In the genomic region with DNA sequence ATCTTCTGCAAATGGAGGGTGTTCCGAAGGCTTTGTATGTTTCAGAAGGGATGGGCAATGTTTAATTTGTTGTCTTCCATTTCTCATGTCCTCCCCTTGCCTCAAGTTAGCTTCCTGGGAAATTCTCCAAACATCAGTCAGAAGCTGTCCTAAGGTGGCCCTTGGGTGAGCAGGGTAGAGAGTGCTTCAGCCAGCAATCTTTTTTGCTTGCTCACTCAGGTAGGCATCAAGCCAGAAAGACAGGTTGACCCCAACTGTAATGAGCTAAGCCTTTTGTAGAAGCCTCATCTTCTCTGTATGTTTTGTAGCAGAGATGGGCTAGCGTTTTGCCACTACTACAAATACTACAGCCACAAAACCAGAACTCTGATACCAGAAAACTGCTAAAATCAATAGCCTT, we compare ENCODE assay signal across 24 cellular contexts.
"Had no signal": no experiment of that assay in that cellular context is flagged by ENCODE, and none has a peak within 500 bp of the region (broad histone marks: within the 10 kb centered on the region; RNA-seq: fewer than 3 reads in every experiment).

No MANE protein-coding gene starts in this region.

- H3K27ac ChIP-seq: breast epithelium, Peyer's patch had no signal

- H3K4me3 ChIP-seq: breast epithelium, Peyer's patch had no signal

- H3K9me3 ChIP-seq: breast epithelium, Peyer's patch had no signal

- H3K27me3 Mint-ChIP-seq: activated naive CD8-positive, alpha-beta T cell treated with anti-CD3 and anti-CD28 coated beads for 36 hours had no signal

- H3K9me3 Mint-ChIP-seq: T-helper 1 cell treated with Interleukin-12 subunit alpha and Interleukin-12 subunit beta and Interleukin-4 antibody, amounts not matched to agents 30 μg/mL and 1 μg/mL, for 36 hours had no signal

- DNase-seq: activated CD4-positive, alpha-beta T cell treated with anti-CD3 and anti-CD28 coated beads for 4 hours; activated CD8-positive, alpha-beta memory T cell treated with anti-CD3 and anti-CD28 coated beads, Interleukin-2, amount 50 U/mL, for 48 hours; activated CD8-positive, alpha-beta T cell treated with anti-CD3 and anti-CD28 coated beads, Interleukin-2, amount 10 ng/mL, durations not matched to agents 7 days and 5 days; activated effector memory CD4-positive, alpha-beta T cell treated with anti-CD3 and anti-CD28 coated beads, Interleukin-2, amount 50 U/mL, for 16 hours; activated naive CD4-positive, alpha-beta T cell treated with anti-CD3 and anti-CD28 coated beads, Interleukin-2, amount 10 ng/mL, durations not matched to agents 7 days and 5 days; activated naive CD8-positive, alpha-beta T cell treated with anti-CD3 and anti-CD28 coated beads for 36 hours; activated T-cell treated with anti-CD3 and anti-CD28 coated beads, Interleukin-2, amount 50 U/mL, for 1 hour; aorta; caudate nucleus; Kasumi-1; KBM-7; NCI-H1092; NCI-H1417; NCI-H1694; NCI-H2029; NCI-H2107; NCI-H2171 treated with DMSO at 0.1 percent for 48 hours; NCI-H226; NCI-H526 treated with DMSO at 0.1 percent for 48 hours; NCI-H82; Peyer's patch; SHP77 treated with DMSO at 0.1 percent for 48 hours had no signal

- H3K36me3 Mint-ChIP-seq: activated naive CD4-positive, alpha-beta T cell treated with anti-CD3 and anti-CD28 coated beads, Interleukin-2, amount 10 ng/mL, durations not matched to agents 7 days and 5 days had no signal

- H3K27ac Mint-ChIP-seq: activated CD8-positive, alpha-beta T cell treated with anti-CD3 and anti-CD28 coated beads, Interleukin-2, amount 10 ng/mL, durations not matched to agents 7 days and 5 days; activated naive CD4-positive, alpha-beta T cell treated with anti-CD3 and anti-CD28 coated beads, Interleukin-2, amount 10 ng/mL, durations not matched to agents 7 days and 5 days; activated naive CD8-positive, alpha-beta T cell treated with anti-CD3 and anti-CD28 coated beads for 36 hours had no signal

- H3K36me3 ChIP-seq: breast epithelium, Peyer's patch had no signal

- H3K4me1 ChIP-seq: breast epithelium had no signal

- H3K4me3 Mint-ChIP-seq: activated naive CD4-positive, alpha-beta T cell treated with anti-CD3 and anti-CD28 coated beads, Interleukin-2, amount 10 ng/mL, durations not matched to agents 7 days and 5 days; activated naive CD8-positive, alpha-beta T cell treated with anti-CD3 and anti-CD28 coated beads for 36 hours had no signal

- H3K27me3 ChIP-seq: breast epithelium, Peyer's patch had no signal
